In the genomic region with DNA sequence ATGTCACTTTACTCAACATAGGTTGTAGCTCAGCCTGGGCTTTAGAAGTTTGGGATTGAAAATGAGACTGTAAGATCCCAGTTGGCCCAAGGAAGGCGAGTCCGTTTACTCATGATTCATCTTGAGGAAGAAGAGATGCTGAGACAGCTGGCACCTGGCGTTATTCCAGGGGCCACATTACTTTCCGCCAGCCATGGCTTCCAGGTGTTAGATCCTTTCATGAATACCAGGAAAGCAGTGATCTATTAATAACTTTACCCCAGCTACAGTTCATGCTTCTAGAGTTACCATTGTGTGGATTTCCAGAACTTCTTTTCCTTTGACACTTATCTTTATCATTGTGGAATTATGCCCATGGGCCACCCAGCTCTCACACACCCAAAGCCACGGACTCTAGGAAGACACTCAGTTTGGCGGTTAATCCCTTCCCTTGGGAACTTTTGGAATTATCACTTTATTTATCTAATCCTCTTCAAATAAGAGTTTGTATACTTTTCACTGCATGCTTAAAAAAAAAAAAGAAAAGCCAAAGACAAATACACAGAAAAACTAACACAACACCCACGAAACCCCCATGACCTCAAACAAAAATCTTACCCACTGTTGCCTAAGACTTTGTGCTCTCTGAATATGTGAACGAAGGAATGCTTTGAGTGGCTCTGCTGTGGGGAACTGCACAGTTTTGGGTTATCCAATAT, we compare ENCODE assay signal across 16 cellular contexts. TPM values are rescaled to one million over a fixed set of nuclear protein-coding genes. Genes with fewer than 3 reads are reported as not detected.
DNase-seq lines count a peak whose midpoint lies in the region; ATAC-seq and TF ChIP-seq lines count a peak whose summit lies in the region.
"Had no signal": no experiment of that assay in that cellular context is flagged by ENCODE, and none has a peak within 500 bp of the region (broad histone marks: within the 10 kb centered on the region; RNA-seq: fewer than 3 reads in every experiment).

No MANE protein-coding gene starts in this region.

- H3K23me2 ChIP-seq in H9 (ENCODE audit: insufficient read length, low read depth, low read length, poor library complexity, severe bottlenecking) = no peaks in the 10 kb centered on the region

- H2BK12ac ChIP-seq in H9 (ENCODE audit: insufficient read length, low read depth, low read length) = no peak overlapping the region

- peaks cover 54% of the 10 kb centered on the region; the same call in 1 of the 2 replicates for H3K79me2 ChIP-seq in H9 (ENCODE audit: insufficient read depth, low read length)

- ATAC-seq in RWPE2 (ENCODE audit: low read depth) = peak; percentile 20
- peak; percentile 11 for ATAC-seq in foreskin keratinocyte
- ATAC-seq in HG03442 (IDR thresholded peaks at IDR 0.05; ENCODE audit: unreplicated experiment) = no peak
- ATAC-seq in HG03196 (IDR thresholded peaks at IDR 0.05; ENCODE audit: unreplicated experiment) = no peak
- ATAC-seq: left ventricle myocardium superior, right cardiac atrium had no signal

- no peak overlapping the region for H3K4ac ChIP-seq in H9 (ENCODE audit: low read depth, low read length)

- no peaks in the 10 kb centered on the region for H4K20me1 ChIP-seq in H9 (ENCODE audit: control insufficient read depth, insufficient read depth, insufficient read length)

- H3K4me1 Mint-ChIP-seq in H9 (peaks cover 67 to 70% of the 10 kb centered on the region in 2 experiments), progenitor cell of endocrine pancreas (ENCODE audit: low read depth) (peaks cover 76% of the 10 kb centered on the region)

- no peak overlapping the region for H3K4me2 ChIP-seq in H9 (ENCODE audit: insufficient read depth, insufficient read length, low read length)

- peak overlapping the region; percentile 45 to 98 (median 62); a peak in 5 of 7 replicates for H3K27ac Mint-ChIP-seq in H9
- H3K27ac Mint-ChIP-seq in progenitor cell of endocrine pancreas = peak overlapping the region; percentile 80

- no peak overlapping the region for H2BK20ac ChIP-seq in H9 (ENCODE audit: low read depth, low read length, poor library complexity, severe bottlenecking)

- H3K4me3 Mint-ChIP-seq in H9 = no peak overlapping the region
- no peak overlapping the region for H3K4me3 Mint-ChIP-seq in progenitor cell of endocrine pancreas (ENCODE audit: low read depth)

- peaks cover 10% of the 10 kb centered on the region for H3K79me1 ChIP-seq in H9 (ENCODE audit: insufficient read depth, low read depth, low read length, poor library complexity, severe bottlenecking)

- WGBS in H9 (ENCODE audit: extremely low coverage, insufficient read length, low lambda C conversion rate) = no CpG with 5 or more reads among the region's 8 CpGs

- H3K36me3 Mint-ChIP-seq in H9 (ENCODE audit: insufficient read depth in 1 of 3, low read depth in 3 of 3) = peaks cover 13 to 14% (median 13%) of the 10 kb centered on the region in 3 experiments; a peak in 6 of 7 replicates
- peaks cover 4% of the 10 kb centered on the region for H3K36me3 Mint-ChIP-seq in progenitor cell of endocrine pancreas (ENCODE audit: insufficient read depth)

- peaks cover 12% of the 10 kb centered on the region for H3K36me3 ChIP-seq in RWPE2 (ENCODE audit: low read depth)
- H3K36me3 ChIP-seq: adrenal gland, esophagus muscularis mucosa, vagina had no signal

- H3K23ac ChIP-seq in H9 (ENCODE audit: insufficient read length, low read depth, low read length) = no peak overlapping the region

- DNase-seq in H9 (no peak), RWPE2 (ENCODE audit: low spot score) (no peak), foreskin keratinocyte (peak; percentile 53 to 75), progenitor cell of endocrine pancreas (ENCODE audit: low spot score, unreplicated experiment) (no peak), C1 segment of cervical spinal cord (lab: John Stamatoyannopoulos, UW) (no peak), NCI-H2029 (lab: John Stamatoyannopoulos, UW) (no peak)
- DNase-seq: COR-L47, left ventricle myocardium superior, NCI-H1105, T-helper 9 cell had no signal

- H3K27me3 ChIP-seq in H9 (ENCODE audit: insufficient read depth, low read length) (no peaks in the 10 kb centered on the region), RWPE2 (ENCODE audit: insufficient read depth, poor library complexity, severe bottlenecking) (no peaks in the 10 kb centered on the region), foreskin keratinocyte (no peaks in the 10 kb centered on the region)
- H3K27me3 ChIP-seq: adrenal gland, esophagus muscularis mucosa, vagina had no signal

- H3K9me3 ChIP-seq in H9 (ENCODE audit: control insufficient read depth, low read depth, low read length) (no peaks in the 10 kb centered on the region), RWPE2 (ENCODE audit: severe bottlenecking) (no peaks in the 10 kb centered on the region)
- H3K9me3 ChIP-seq: adrenal gland, esophagus muscularis mucosa, vagina had no signal

- no peak overlapping the region for H3K27ac ChIP-seq in H9 (ENCODE audit: insufficient read length, low read depth, low read length)
- peak overlapping the region; percentile 48 for H3K27ac ChIP-seq in RWPE2 (ENCODE audit: poor library complexity, severe bottlenecking)
- no peak overlapping the region for H3K27ac ChIP-seq in foreskin keratinocyte
- H3K27ac ChIP-seq: adrenal gland, esophagus muscularis mucosa, vagina had no signal

- no peaks in the 10 kb centered on the region for H3K27me3 Mint-ChIP-seq in H9 (ENCODE audit: low read depth)
- H3K27me3 Mint-ChIP-seq in progenitor cell of endocrine pancreas = no peaks in the 10 kb centered on the region

- no peaks in the 10 kb centered on the region for H3K9me3 Mint-ChIP-seq in H9
- H3K9me3 Mint-ChIP-seq in progenitor cell of endocrine pancreas (ENCODE audit: low read depth) = no peaks in the 10 kb centered on the region

- H3K18ac ChIP-seq in H9 (ENCODE audit: insufficient read length, low read depth, low read length) = no peak overlapping the region

- no peak overlapping the region for H3K4me3 ChIP-seq in RWPE2 (ENCODE audit: severe bottlenecking)
- H3K4me3 ChIP-seq: adrenal gland, esophagus muscularis mucosa, vagina had no signal

- no peak overlapping the region for H3K14ac ChIP-seq in H9 (ENCODE audit: insufficient read depth, low read length)

- H4K5ac ChIP-seq in H9 (ENCODE audit: insufficient read length, low read depth, low read length) = no peak overlapping the region

- H3K9ac ChIP-seq in H9 (ENCODE audit: extremely low read depth, insufficient read length, low read length) = no peak overlapping the region

- TF ChIP-seq CTCF in H9 (conservative IDR thresholded peaks at IDR 0.05) (no peak), RWPE2 (IDR thresholded peaks at IDR 0.05; ENCODE audit: poor library complexity, severe bottlenecking) (no peak), foreskin keratinocyte (conservative IDR thresholded peaks at IDR 0.05) (no peak), progenitor cell of endocrine pancreas (IDR thresholded peaks at IDR 0.05; ENCODE audit: unreplicated experiment) (no peak)

- H2BK120ac ChIP-seq in H9 (ENCODE audit: low read depth, low read length, poor library complexity, severe bottlenecking) = no peak overlapping the region

- H3K4me1 ChIP-seq in H9 (ENCODE audit: insufficient read depth, low read length) = peaks cover 21% of the 10 kb centered on the region; the same call in 1 of the 2 replicates
- H3K4me1 ChIP-seq in RWPE2 (ENCODE audit: insufficient read depth, poor library complexity, severe bottlenecking) = peaks cover 48% of the 10 kb centered on the region
- peaks cover 21% of the 10 kb centered on the region for H3K4me1 ChIP-seq in foreskin keratinocyte

- no peak overlapping the region for H4K8ac ChIP-seq in H9 (replicated peaks; ENCODE audit: insufficient read length, low read depth, low read length)

- H2BK15ac ChIP-seq in H9 (ENCODE audit: low read depth, low read length) = no peak overlapping the region

- H2BK5ac ChIP-seq in H9 (ENCODE audit: insufficient read length, low read length) = no peak overlapping the region

- no peak overlapping the region for H4K91ac ChIP-seq in H9 (ENCODE audit: insufficient read length, low read depth, low read length)

- no peak overlapping the region for H2AFZ ChIP-seq in H9 (ENCODE audit: low read length)

- no peak overlapping the region for H3K56ac ChIP-seq in H9 (ENCODE audit: insufficient read length, low read depth, low read length)

- no peak overlapping the region for H3T11ph ChIP-seq in H9 (ENCODE audit: low read length)

- no peak overlapping the region for H2AK5ac ChIP-seq in H9 (ENCODE audit: insufficient read length, low read length)

RNA-seq across cellular contexts. Expression of a gene that starts 26.9 kb away (rescaled TPM):
- total RNA-seq in H9 (2021) (118 and 127 TPM in 2 replicates), foreskin keratinocyte (37.8 and 38.1 TPM in 2 replicates), progenitor cell of endocrine pancreas (116 and 121 TPM in 2 replicates)
- 9.0 and 10.9 TPM in 2 replicates for polyA plus RNA-seq in foreskin keratinocyte

Comparison
In these comparisons a context has a peak if more than half of its experiments do, and no peak if none do; other contexts are left out.
1. DNase-seq: peak in foreskin keratinocyte (2 of 2); none in H9 (single experiment), RWPE2 (single experiment), progenitor cell of endocrine pancreas (single experiment), C1 segment of cervical spinal cord (0 of 14) and NCI-H2029 (single experiment).
2. ATAC-seq: peak in RWPE2 (single experiment) and foreskin keratinocyte (single experiment); none in HG03442 (single experiment) and HG03196 (single experiment).